Comparison of ENCODE assay signal across 1 cellular context in genomic region chr4:13980317-13980716, GRCh38.
TF ChIP-seq lines count a peak whose summit lies in the region.

No MANE protein-coding gene starts in this region.

TF ChIP-seq in SK-N-SH, 30 proteins besides CTCF, POLR2A, EP300 and RAD21 (continued from another document):
- TF ChIP-seq USF2 (IDR thresholded peaks at IDR 0.05; ENCODE audit: borderline replicate concordance, low read depth, low read length), result no peak
- peak; percentile 70; the same call in 1 of the 2 replicates for TF ChIP-seq FOSL2 (IDR thresholded peaks at IDR 0.05; ENCODE audit: borderline replicate concordance, low read depth)
- peak; percentile 96 for TF ChIP-seq TCF12 (IDR thresholded peaks at IDR 0.05)
- TF ChIP-seq MAX (IDR thresholded peaks at IDR 0.05; ENCODE audit: low read depth), result peak; percentile 38; the same call in 1 of the 2 replicates
